Comparison of ENCODE assay signal across 22 cellular contexts in genomic region chr11:106224172-106224571, GRCh38.
DNase-seq lines count a peak whose midpoint lies in the region; ATAC-seq, FAIRE-seq and TF ChIP-seq lines count a peak whose summit lies in the region.
"Had no signal": no experiment of that assay in that cellular context is flagged by ENCODE, and none has a peak within 500 bp of the region (broad histone marks: within the 10 kb centered on the region; RNA-seq: fewer than 3 reads in every experiment).

No MANE protein-coding gene starts in this region.

- TF ChIP-seq POLR2A in H1 (IDR thresholded peaks at IDR 0.05; ENCODE audit: control extremely low read depth in 1 of 2, low read depth in 2 of 2, low read length in 2 of 2) = no peak

- CTCF ChIA-PET in H1 (lab: Charles Lee; ENCODE audit: partially characterized antibody) = interaction anchor here (0.5 to 2.4 kb wide), 19 partner anchors 12 to 491 kb away, joined by 3 to 14 read pairs (median 3); no protein-coding TSS in a partner anchor

- H2AFZ ChIP-seq in Karpas-422 (ENCODE audit: low read length) (no peak overlapping the region), H1 (ENCODE audit: low read length) (no peak overlapping the region; the same call in 1 of the 2 replicates)

- no peaks in the 10 kb centered on the region for H3K79me1 ChIP-seq in H1 (ENCODE audit: low read depth, low read length)

- 7% methylated on average over 1 of the region's 1 CpG; no CpG with 5 or more reads in 1 of the 2 experiments for WGBS in H1 (ENCODE audit: extremely low coverage in 1 of 2, insufficient coverage in 1 of 2, insufficient read length in 1 of 2, insufficient replicate concordance in 2 of 2, low coverage in 1 of 2, low lambda C conversion rate in 2 of 2, missing lambda C conversion rate in 1 of 2), 2 experiments

- H3K27ac ChIP-seq in Karpas-422 (ENCODE audit: low read length) (no peak overlapping the region), brain microvascular endothelial cell (no peak overlapping the region), H1 (ENCODE audit: low read depth, low read length) (no peak overlapping the region)
- H3K27ac ChIP-seq: A549, C4-2B had no signal

- H2BK12ac ChIP-seq in H1 (ENCODE audit: low read depth, low read length) = no peak overlapping the region

- H3K27me3 ChIP-seq in Karpas-422 (ENCODE audit: low read length) (peaks cover 6% of the 10 kb centered on the region; the same call in 1 of the 2 replicates), brain microvascular endothelial cell (replicated peaks) (no peaks in the 10 kb centered on the region), H1 (replicated peaks in 1 of 4; ENCODE audit: control insufficient read depth in 3 of 4, extremely low read depth in 1 of 4, insufficient read depth in 3 of 4, low read length in 3 of 4) (no peaks in the 10 kb centered on the region)

- H4K5ac ChIP-seq in H1 (ENCODE audit: insufficient read length, low read depth, low read length) = no peak overlapping the region

- H3K36me3 ChIP-seq in Karpas-422 (ENCODE audit: insufficient read depth, low read length) = no peaks in the 10 kb centered on the region
- no peaks in the 10 kb centered on the region for H3K36me3 ChIP-seq in brain microvascular endothelial cell (replicated peaks)
- H3K36me3 ChIP-seq in H1 (ENCODE audit: control insufficient read depth in 2 of 4, insufficient read depth in 4 of 4, low read length in 3 of 4) = no peaks in the 10 kb centered on the region

- no peak overlapping the region for H3K14ac ChIP-seq in H1 (ENCODE audit: insufficient read length)

- no peak overlapping the region for H2BK5ac ChIP-seq in H1 (ENCODE audit: low read depth, low read length)

- H3K4me2 ChIP-seq in Karpas-422 (ENCODE audit: low read depth, low read length, poor library complexity, severe bottlenecking) (no peak overlapping the region), H1 (ENCODE audit: insufficient read depth in 1 of 2, low read depth in 2 of 2, low read length in 2 of 2) (no peak overlapping the region)
- H3K4me2 ChIP-seq: A549 had no signal

- no peaks in the 10 kb centered on the region for H3K9me2 ChIP-seq in Karpas-422 (replicated peaks; ENCODE audit: insufficient read depth, low read length)

- no peak overlapping the region for H2BK120ac ChIP-seq in H1 (replicated peaks; ENCODE audit: low read depth, low read length)

- no peak overlapping the region for H2BK20ac ChIP-seq in H1 (ENCODE audit: low read length)

- no peak overlapping the region for H3K23ac ChIP-seq in H1 (ENCODE audit: insufficient read length)

- peaks cover 14% of the 10 kb centered on the region for H3K9me3 ChIP-seq in Karpas-422 (ENCODE audit: low read length)
- H3K9me3 ChIP-seq in H1 (ENCODE audit: insufficient read depth in 2 of 2, low read depth in 1 of 2, low read length in 1 of 2) = no peaks in the 10 kb centered on the region

- H3K79me2 ChIP-seq in Karpas-422 (ENCODE audit: low read length) = no peaks in the 10 kb centered on the region
- H3K79me2 ChIP-seq in H1 (ENCODE audit: control insufficient read depth in 1 of 2, insufficient read depth in 2 of 2, low read length in 2 of 2) = no peaks in the 10 kb centered on the region

- no peak overlapping the region for H4K91ac ChIP-seq in H1 (replicated peaks; ENCODE audit: insufficient read length, low read length)

- no peak overlapping the region for H2BK15ac ChIP-seq in H1 (ENCODE audit: low read length)

- no peak for FAIRE-seq in H1 (lab: Jason Lieb, UNC)
- FAIRE-seq: A549, D721Med, GM12891, GM19239, H54, HepG2 had no signal

- H3K9ac ChIP-seq in Karpas-422 (ENCODE audit: low read length) = no peak overlapping the region
- H3K9ac ChIP-seq in H1 (replicated peaks in 1 of 4; ENCODE audit: extremely low read depth in 1 of 4, low read depth in 3 of 4, low read length in 3 of 4) = no peak overlapping the region

- POLR2A ChIA-PET in H1 (lab: Charles Lee; ENCODE audit: partially characterized antibody) = no interaction called here

- in situ Hi-C loops in brain microvascular endothelial cell (cut with HindIII; ENCODE audit: low pct_ligation_motif_present, low sequenced_read_pairs) = no loop called here

- no peak overlapping the region for H3K4ac ChIP-seq in H1 (replicated peaks; ENCODE audit: insufficient read length, low read depth, low read length)

- peak; percentile 62 to 65 for TF ChIP-seq RAD21 in H1 (IDR thresholded peaks at IDR 0.05 in 1 of 2, conservative IDR thresholded peaks at IDR 0.05 in 1 of 2; ENCODE audit: low read depth in 2 of 2, low read length in 2 of 2)

- H4K20me1 ChIP-seq in Karpas-422 (ENCODE audit: insufficient read depth, low read depth, low read length) (no peaks in the 10 kb centered on the region), H1 (replicated peaks in 1 of 2; ENCODE audit: control insufficient read depth in 1 of 2, insufficient read depth in 2 of 2, low read length in 2 of 2) (no peaks in the 10 kb centered on the region)

- no peak overlapping the region for H3K4me3 ChIP-seq in Karpas-422 (ENCODE audit: low read length)
- H3K4me3 ChIP-seq in brain microvascular endothelial cell (ENCODE audit: low read depth, low read length) = no peak overlapping the region
- no peak overlapping the region for H3K4me3 ChIP-seq in H1 (ENCODE audit: extremely low read depth in 1 of 4, insufficient read depth in 2 of 4, low read depth in 3 of 4, low read length in 4 of 4)
- H3K4me3 ChIP-seq: A549 had no signal

- ATAC-seq in esophagus mucosa = no peak
- ATAC-seq: A549, HCT116, HepG2 had no signal

- H3K18ac ChIP-seq in H1 (ENCODE audit: extremely low read depth, low read length) = no peak overlapping the region

- H3K4me1 ChIP-seq in Karpas-422 (ENCODE audit: low read length) (no peaks in the 10 kb centered on the region), H1 (replicated peaks in 1 of 4; ENCODE audit: control insufficient read depth in 3 of 4, insufficient read depth in 4 of 4, low read length in 3 of 4) (no peaks in the 10 kb centered on the region)
- H3K4me1 ChIP-seq: A549, Caco-2 had no signal

- no peak overlapping the region for H2AK5ac ChIP-seq in H1 (ENCODE audit: low read depth, low read length)

- DNase-seq in Karpas-422 (peak; percentile 51), brain microvascular endothelial cell (no peak), H1 (ENCODE audit: low read depth in 1 of 2, low spot score in 2 of 2) (no peak), GDM1 (lab: John Stamatoyannopoulos, UW) (no peak), T-helper 1 cell (no peak)
- no peak for DNase-seq in stimulated activated naive CD4-positive, alpha-beta T cell (lab: John Stamatoyannopoulos, UW)
- DNase-seq: AML-193; Caco-2; CD4-positive, alpha-beta T cell; DMS153; DMS79; HFFc6; KBM-7 had no signal

- TF ChIP-seq CTCF in brain microvascular endothelial cell (IDR thresholded peaks at IDR 0.05; ENCODE audit: low read depth, low read length, missing control alignments) (peak; percentile 11), H1 (IDR thresholded peaks at IDR 0.05; ENCODE audit: control extremely low read depth in 1 of 3, insufficient read depth in 1 of 3, low read depth in 1 of 3, low read length in 3 of 3) (peak in 2 of 3 experiments; percentile 12 to 35; a peak in 2 of 4 replicates)

- no peaks in the 10 kb centered on the region for H3K23me2 ChIP-seq in H1 (ENCODE audit: low read depth, low read length)

- no peak for TF ChIP-seq EP300 in H1 (IDR thresholded peaks at IDR 0.05; ENCODE audit: borderline replicate concordance in 1 of 2, low read depth in 2 of 2, low read length in 2 of 2)

- no peak overlapping the region for H4K8ac ChIP-seq in H1 (ENCODE audit: extremely low read depth, insufficient read depth, low read length)

- no peak overlapping the region for H3K56ac ChIP-seq in H1 (replicated peaks; ENCODE audit: insufficient read length, low read depth, low read length)

TF ChIP-seq in H1, 55 proteins besides CTCF, POLR2A, EP300 and RAD21:
- no peak for TF ChIP-seq NRF1 (IDR thresholded peaks at IDR 0.05; ENCODE audit: low read depth, low read length)
- no peak for TF ChIP-seq RXRA (IDR thresholded peaks at IDR 0.05; ENCODE audit: insufficient read depth, low read depth, low read length)
- TF ChIP-seq CHD1 (IDR thresholded peaks at IDR 0.05; ENCODE audit: low read depth, low read length) = no peak
- no peak for TF ChIP-seq JUND (IDR thresholded peaks at IDR 0.05; ENCODE audit: low read length)
- TF ChIP-seq CHD2 (IDR thresholded peaks at IDR 0.05; ENCODE audit: low read length) = no peak
- no peak for TF ChIP-seq CREB1 (IDR thresholded peaks at IDR 0.05)
- no peak for TF ChIP-seq HDAC6 (IDR thresholded peaks at IDR 0.05; ENCODE audit: low read depth, low read length)
- TF ChIP-seq SAP30 (IDR thresholded peaks at IDR 0.05; ENCODE audit: insufficient read depth, insufficient replicate concordance, low read length) = no peak
